In genomic region chr12:95200128-95200973, GRCh38 we compare ENCODE assay signal across 2 cellular contexts.
TF ChIP-seq lines count a peak whose summit lies in the region.

No MANE protein-coding gene starts in this region.

TF ChIP-seq in IMR-90, 13 proteins besides CTCF, POLR2A, EP300 and RAD21:
- no peak for TF ChIP-seq RFX5 (IDR thresholded peaks at IDR 0.05; ENCODE audit: low read depth, low read length)
- no peak for TF ChIP-seq CEBPB (IDR thresholded peaks at IDR 0.05; ENCODE audit: low read depth, low read length)
- no peak for TF ChIP-seq MAZ (IDR thresholded peaks at IDR 0.05; ENCODE audit: borderline replicate concordance, low read depth, low read length)
- TF ChIP-seq RCOR1 (IDR thresholded peaks at IDR 0.05; ENCODE audit: insufficient replicate concordance, low read length), result no peak
- TF ChIP-seq USF2 (IDR thresholded peaks at IDR 0.05; ENCODE audit: low read depth, low read length), result no peak

TF ChIP-seq in K562, 482 proteins besides CTCF, POLR2A, EP300 and RAD21:
- TF ChIP-seq PKNOX1 (IDR thresholded peaks at IDR 0.05), result 0 out of 2 replicates have a peak, but pooled peaks have one; percentile 20
- peak; percentile 14 for TF ChIP-seq DACH1 (IDR thresholded peaks at IDR 0.05; ENCODE audit: partially characterized antibody)
- no peak for TF ChIP-seq POLR3G (IDR thresholded peaks at IDR 0.05; ENCODE audit: extremely low read depth, insufficient read length, insufficient replicate concordance)
- peak; percentile 5 for TF ChIP-seq MEIS2 (IDR thresholded peaks at IDR 0.05; ENCODE audit: partially characterized antibody)
- TF ChIP-seq CEBPB (tag; IDR thresholded peaks at IDR 0.05), result no peak
- no peak for TF ChIP-seq PBX2 (CRISPR knock-in tag; IDR thresholded peaks at IDR 0.05; ENCODE audit: low read depth)
- TF ChIP-seq PBX2 (tag; conservative IDR thresholded peaks at IDR 0.05; ENCODE audit: low read depth), result 0 out of 2 replicates have a peak, but pooled peaks have one; percentile 30
TF ChIP-seq in K562: peak in this region for 4.
